8 cellular contexts compared by ENCODE assay signal in the genomic region with DNA sequence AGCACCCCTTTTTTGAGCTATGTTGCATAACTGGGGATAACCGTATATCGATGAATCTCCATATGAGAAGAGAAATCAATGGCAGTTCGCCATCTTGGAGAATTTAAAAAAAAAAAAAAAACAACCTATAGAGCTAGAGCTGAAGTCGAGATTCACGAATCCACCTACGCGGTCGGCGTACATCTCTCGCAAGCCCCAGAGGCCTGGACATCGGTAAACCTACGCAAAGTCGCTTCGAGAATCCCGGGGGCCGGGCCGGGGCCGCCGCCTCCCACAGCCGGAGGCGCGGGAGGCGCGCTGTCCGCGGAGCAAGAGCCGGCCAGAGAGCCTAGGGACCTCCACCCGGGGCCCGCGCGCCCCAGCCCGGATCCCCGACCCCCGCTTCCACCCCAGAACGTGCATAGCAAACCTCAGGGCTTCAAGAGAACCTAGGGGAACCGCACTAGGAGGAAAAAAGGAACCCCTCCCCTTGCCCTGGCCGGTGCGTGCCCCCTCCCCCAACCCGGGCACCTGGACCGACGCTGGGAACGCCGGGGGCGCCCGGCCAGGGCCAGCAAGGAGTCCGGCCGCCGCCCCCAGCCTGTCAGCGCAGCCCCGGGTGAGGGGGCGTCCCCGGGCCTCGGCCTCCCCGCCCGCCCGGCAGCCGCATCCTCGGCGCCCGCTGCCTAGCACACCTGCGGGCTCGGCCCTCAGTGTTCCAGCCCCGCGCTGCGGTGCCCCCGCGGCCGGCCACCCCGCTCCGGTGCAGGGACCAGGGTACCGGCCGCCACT. TPM values are rescaled to one million over a fixed set of nuclear protein-coding genes. Genes with fewer than 3 reads are reported as not detected.
DNase-seq lines count a peak whose midpoint lies in the region; ATAC-seq and TF ChIP-seq lines count a peak whose summit lies in the region.

No MANE protein-coding gene starts in this region.

- peaks cover 10% of the 10 kb centered on the region for H3K36me3 Mint-ChIP-seq in mesothelial cell of epicardium

- peaks cover 9% of the 10 kb centered on the region for H3K9me3 Mint-ChIP-seq in mesothelial cell of epicardium

- TF ChIP-seq CTCF in mesothelial cell of epicardium (IDR thresholded peaks at IDR 0.05; ENCODE audit: unreplicated experiment): no peak

- H3K4me3 Mint-ChIP-seq in mesothelial cell of epicardium: peak overlapping the region; percentile 93

- peak; percentile 77 for DNase-seq in AG20443 (ENCODE audit: low spot score)
- peak; percentile 23 for DNase-seq in GM19240 (ENCODE audit: insufficient read length, low spot score)
- peak; percentile 85 for DNase-seq in NCI-H748 (lab: John Stamatoyannopoulos, UW; ENCODE audit: unreplicated experiment)
- peak; percentile 67 for DNase-seq in activated T-cell treated with anti-CD3 and anti-CD28 coated beads for 1 hour (ENCODE audit: low read depth)
- peak; percentile 38 for DNase-seq in epidermal melanocyte (ENCODE audit: insufficient read length, low spot score)
- peak; percentile 87 to 93 for DNase-seq in mesothelial cell of epicardium (ENCODE audit: low spot score in 2 of 2, unreplicated experiment in 2 of 2)
- DNase-seq in stimulated activated CD8-positive, alpha-beta memory T cell treated with anti-CD3 and anti-CD28 coated beads, Interleukin-15, amount 100 ng/mL, for 24 hours (ENCODE audit: low read depth): peak; percentile 35

- peak overlapping the region; percentile 93 for H3K27ac Mint-ChIP-seq in mesothelial cell of epicardium

- peak; percentile 63 for ATAC-seq in HG03439 (IDR thresholded peaks at IDR 0.05; ENCODE audit: unreplicated experiment)

- H3K4me1 Mint-ChIP-seq in mesothelial cell of epicardium: peaks cover 41% of the 10 kb centered on the region

- no peaks in the 10 kb centered on the region for H3K27me3 Mint-ChIP-seq in mesothelial cell of epicardium (ENCODE audit: low read depth)

RNA-seq across cellular contexts. Expression of a gene that starts 0.6 kb away (rescaled TPM):
- 179 to 196 TPM (median 187 TPM) in 3 replicates for total RNA-seq in mesothelial cell of epicardium

Comparison
In these comparisons a context has a peak if more than half of its experiments do, and no peak if none do; other contexts are left out.
1. Peak in every context shown above with its lines: DNase-seq and ATAC-seq.
2. DNase-seq: peak in every context shown above with its lines; median percentile 90 in mesothelial cell of epicardium; 85 in NCI-H748; 77 in AG20443; 67 in activated T-cell treated with anti-CD3 and anti-CD28 coated beads for 1 hour; 38 in epidermal melanocyte; 35 in stimulated activated CD8-positive, alpha-beta memory T cell treated with anti-CD3 and anti-CD28 coated beads, Interleukin-15, amount 100 ng/mL, for 24 hours; 23 in GM19240.